21 cellular contexts compared by ENCODE assay signal in the genomic region with DNA sequence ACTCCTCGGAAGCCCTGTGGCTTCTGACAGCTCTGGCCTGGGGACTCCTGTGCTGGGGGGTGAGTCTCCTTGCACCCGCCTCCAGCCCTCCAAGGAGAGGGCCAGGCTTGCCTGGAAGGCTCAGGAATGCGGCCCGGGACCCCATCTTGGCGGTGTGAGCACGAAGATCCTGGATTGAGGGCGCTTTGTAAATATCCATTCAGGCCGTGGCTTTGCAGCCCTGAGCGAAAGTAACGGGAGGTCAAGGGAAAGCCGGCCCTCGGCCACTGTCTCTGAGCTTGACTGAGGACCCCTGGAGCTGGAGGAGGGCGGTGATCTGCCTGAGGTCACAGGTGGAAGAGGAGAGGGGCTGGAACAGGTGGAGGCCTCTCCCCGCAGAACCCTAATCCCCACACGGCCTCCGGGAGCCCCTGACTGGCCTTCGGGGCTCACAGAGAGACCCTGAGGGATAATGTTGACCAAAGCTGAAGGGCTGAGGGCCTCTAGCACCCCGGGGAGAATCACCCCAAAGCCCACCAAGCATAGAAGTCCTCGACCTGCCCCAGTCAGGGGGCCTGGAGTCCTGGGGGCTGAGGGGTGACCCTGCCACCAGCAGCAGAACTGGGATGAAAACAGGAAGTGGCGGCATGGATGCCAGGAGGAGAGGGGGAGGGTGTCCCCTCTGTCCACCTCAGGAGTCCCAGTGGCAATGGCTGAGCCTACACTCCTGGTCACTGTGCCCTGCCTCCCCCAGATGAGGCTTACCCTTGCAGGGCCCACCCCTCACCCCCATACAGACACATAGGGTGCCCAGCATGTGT. TPM values are rescaled to one million over a fixed set of nuclear protein-coding genes. Genes with fewer than 3 reads are reported as not detected.
A peak's percentile ranks its signal among the peaks of the same experiment; 100 is the strongest.
DNase-seq lines count a peak whose midpoint lies in the region; ATAC-seq, FAIRE-seq and TF ChIP-seq lines count a peak whose summit lies in the region.
"Had no signal": no experiment of that assay in that cellular context is flagged by ENCODE, and none has a peak within 500 bp of the region (broad histone marks: within the 10 kb centered on the region; RNA-seq: fewer than 3 reads in every experiment).

No MANE protein-coding gene starts in this region.

- H3K9me3 ChIP-seq in left ventricle myocardium inferior (replicated peaks), result no peaks in the 10 kb centered on the region
- H3K9me3 ChIP-seq in RWPE2 (ENCODE audit: severe bottlenecking), result no peaks in the 10 kb centered on the region
- H3K9me3 ChIP-seq in HepG2 (ENCODE audit: low read length), result no peaks in the 10 kb centered on the region
- H3K9me3 ChIP-seq: Caco-2, Peyer's patch had no signal

- H3K36me3 Mint-ChIP-seq in stimulated activated memory B cell treated with anti-CD40 and anti-IgM and Interleukin-4, amounts not matched to agents 10 μg/mL and 1 μg/mL and 100 μg/mL, for 72 hours, result no peaks in the 10 kb centered on the region

- no peak overlapping the region for H3K4me2 ChIP-seq in HepG2 (ENCODE audit: low read depth, low read length)

- TF ChIP-seq EP300 in HepG2 (IDR thresholded peaks at IDR 0.05; ENCODE audit: low read depth in 2 of 2, low read length in 2 of 2) (no peak), HepG2 (CRISPR knock-in tag; IDR thresholded peaks at IDR 0.05; ENCODE audit: borderline replicate concordance) (no peak)

- H3K27ac Mint-ChIP-seq in stimulated activated memory B cell treated with anti-CD40 and anti-IgM and Interleukin-4, amounts not matched to agents 10 μg/mL and 1 μg/mL and 100 μg/mL, for 72 hours, result no peak overlapping the region
- H3K27ac Mint-ChIP-seq: B cell; CD4-positive, alpha-beta T cell had no signal

- CTCF ChIA-PET in HepG2 (lab: Yijun Ruan, JAX; ENCODE audit: low intra/inter-chr PET ratio, low total read pairs), result no interaction called here

- 59% methylated on average over 9 of the region's 20 CpGs for WGBS in HepG2 (ENCODE audit: low lambda C conversion rate)

- no peak for FAIRE-seq in HepG2 (lab: Jason Lieb, UNC)

- POLR2A ChIA-PET in HepG2 (lab: Yijun Ruan, JAX), result no interaction called here

- in situ Hi-C loops in HepG2 (cut with HindIII; ENCODE audit: extremely low pct_ligation_motif_present, low pct_unique_long_range_greater_than_20kb), result loop anchor here (5.0 to 10.0 kb wide), 2 partner anchors 63 to 140 kb away; no protein-coding TSS in a partner anchor

- H3K79me2 ChIP-seq in HepG2 (ENCODE audit: insufficient read depth, low read length), result no peaks in the 10 kb centered on the region

- H3K4me1 ChIP-seq in left ventricle myocardium inferior (peaks cover 18% of the 10 kb centered on the region), RWPE2 (ENCODE audit: insufficient read depth, poor library complexity, severe bottlenecking) (no peaks in the 10 kb centered on the region), HepG2 (ENCODE audit: insufficient read depth, low read length) (peaks cover 3% of the 10 kb centered on the region)
- H3K4me1 ChIP-seq: Caco-2 had no signal

- H3K27me3 Mint-ChIP-seq in stimulated activated memory B cell treated with anti-CD40 and anti-IgM and Interleukin-4, amounts not matched to agents 10 μg/mL and 1 μg/mL and 100 μg/mL, for 72 hours, result peaks cover 27% of the 10 kb centered on the region

- no peak for TF ChIP-seq CTCF in left ventricle myocardium inferior (IDR thresholded peaks at IDR 0.05; ENCODE audit: borderline replicate concordance)
- no peak for TF ChIP-seq CTCF in RWPE2 (IDR thresholded peaks at IDR 0.05; ENCODE audit: poor library complexity, severe bottlenecking)
- TF ChIP-seq CTCF in HepG2 (CRISPR knock-in tag; IDR thresholded peaks at IDR 0.05), result no peak

- no peaks in the 10 kb centered on the region for H3K36me3 ChIP-seq in left ventricle myocardium inferior
- no peaks in the 10 kb centered on the region for H3K36me3 ChIP-seq in RWPE2 (ENCODE audit: low read depth)
- H3K36me3 ChIP-seq in HepG2 (replicated peaks in 1 of 2; ENCODE audit: control insufficient read depth in 1 of 2, insufficient read depth in 2 of 2, low read length in 2 of 2), result no peaks in the 10 kb centered on the region
- H3K36me3 ChIP-seq: Peyer's patch had no signal

- H3K4me3 ChIP-seq in left ventricle myocardium inferior (no peak overlapping the region), RWPE2 (ENCODE audit: severe bottlenecking) (no peak overlapping the region), HepG2 (replicated peaks in 1 of 3; ENCODE audit: insufficient read depth in 1 of 3, low read depth in 2 of 3, low read length in 3 of 3) (no peak overlapping the region; a peak in 1 of 6 replicates)
- H3K4me3 ChIP-seq: Peyer's patch, SK-N-MC had no signal

- no peak overlapping the region for H2AFZ ChIP-seq in HepG2 (ENCODE audit: low read length)

- DNase-seq in Right ventricle myocardium inferior (ENCODE audit: missing footprints), result peak; percentile 60
- DNase-seq in left ventricle myocardium inferior, result no peak
- DNase-seq in RWPE2 (ENCODE audit: low spot score), result peak; percentile 46
- no peak for DNase-seq in HepG2 (ENCODE audit: low spot score)
- no peak for DNase-seq in DMS 273 treated with DMSO at 0.1 percent for 48 hours (lab: John Stamatoyannopoulos, UW)
- DNase-seq in superior temporal gyrus (ENCODE audit: extremely low spot score), result no peak
- no peak for DNase-seq in globus pallidus (ENCODE audit: low spot score)
- DNase-seq: Caco-2; CD4-positive, alpha-beta T cell; DMS153; GDM1; HCEC 1CT; KG1; MV-4-11; NCI-H1694 treated with DMSO at 0.1 percent for 48 hours; Peyer's patch; SHP77 had no signal

- no peak for TF ChIP-seq RAD21 in HepG2 (CRISPR knock-in tag; IDR thresholded peaks at IDR 0.05)

- H3K27ac ChIP-seq in left ventricle myocardium inferior (replicated peaks) (no peak overlapping the region), RWPE2 (ENCODE audit: poor library complexity, severe bottlenecking) (no peak overlapping the region), HepG2 (ENCODE audit: extremely low read length, insufficient read depth, low read length) (no peak overlapping the region)
- H3K27ac ChIP-seq: 22Rv1, Peyer's patch, SK-N-MC had no signal

- no peak for ATAC-seq in Right ventricle myocardium inferior
- ATAC-seq in RWPE2 (ENCODE audit: low read depth), result no peak
- ATAC-seq in HepG2, result peak; percentile 14; the same call in 2 of the 3 replicates
- peak; percentile 2 for ATAC-seq in stimulated activated memory B cell treated with anti-CD40 and anti-IgM and Interleukin-4, amounts not matched to agents 10 μg/mL and 1 μg/mL and 100 μg/mL, for 72 hours

- H3K4me3 Mint-ChIP-seq in stimulated activated memory B cell treated with anti-CD40 and anti-IgM and Interleukin-4, amounts not matched to agents 10 μg/mL and 1 μg/mL and 100 μg/mL, for 72 hours, result no peak overlapping the region
- H3K4me3 Mint-ChIP-seq: B cell; CD4-positive, alpha-beta T cell had no signal

- no peaks in the 10 kb centered on the region for H3K27me3 ChIP-seq in left ventricle myocardium inferior (ENCODE audit: low read depth)
- no peaks in the 10 kb centered on the region for H3K27me3 ChIP-seq in RWPE2 (ENCODE audit: insufficient read depth, poor library complexity, severe bottlenecking)
- H3K27me3 ChIP-seq in HepG2 (ENCODE audit: control insufficient read depth in 1 of 2, insufficient read depth in 2 of 2, low read length in 2 of 2), result peaks cover 0 to 27% of the 10 kb centered on the region in 2 experiments; a peak in 3 of 5 replicates
- H3K27me3 ChIP-seq: Peyer's patch had no signal

- TF ChIP-seq POLR2A in HepG2 (IDR thresholded peaks at IDR 0.05; ENCODE audit: insufficient read depth in 1 of 2, low read depth in 2 of 2, low read length in 2 of 2), result no peak

- intact Hi-C loops in Right ventricle myocardium inferior (cut with DNase I) (no loop called here), left ventricle myocardium inferior (cut with micrococcal nuclease) (loop anchor here (10.0 kb wide), 1 partner anchor 60 kb away; no protein-coding TSS in a partner anchor), HepG2 (cut with micrococcal nuclease; ENCODE audit: unreplicated experiment) (no loop called here)

- no peaks in the 10 kb centered on the region for H4K20me1 ChIP-seq in HepG2 (ENCODE audit: insufficient read depth, low read length)

- H3K9me3 Mint-ChIP-seq in stimulated activated memory B cell treated with anti-CD40 and anti-IgM and Interleukin-4, amounts not matched to agents 10 μg/mL and 1 μg/mL and 100 μg/mL, for 72 hours, result no peaks in the 10 kb centered on the region
- H3K9me3 Mint-ChIP-seq: CD4-positive, alpha-beta T cell had no signal

- BruUV-seq in HepG2 (replicated peaks; lab: Mats Ljungman, UMichigan), result no TSS peak

- no peak overlapping the region for H3K9ac ChIP-seq in HepG2 (ENCODE audit: insufficient read depth, low read depth, low read length)

- H3K4me1 Mint-ChIP-seq in stimulated activated memory B cell treated with anti-CD40 and anti-IgM and Interleukin-4, amounts not matched to agents 10 μg/mL and 1 μg/mL and 100 μg/mL, for 72 hours, result no peaks in the 10 kb centered on the region
- H3K4me1 Mint-ChIP-seq: B cell had no signal

RNA-seq across cellular contexts. Expression of a gene that starts 8.3 kb away (rescaled TPM):
- total RNA-seq in Right ventricle myocardium inferior (45.3 TPM), left ventricle myocardium inferior (25.4 TPM), HepG2 (2016; rRNA removed; fragmentation: Illumina TruSeq; extraction: Trizol) (1.4 and 1.6 TPM in 2 replicates)
- 0.71 and 0.91 TPM in 2 replicates for total RNA-seq in HepG2 (2016; cell fraction: cytosol; rRNA removed; fragmentation: Illumina TruSeq; extraction: Trizol; ENCODE audit: low read depth)
- 1.4 and 1.9 TPM in 2 replicates for total RNA-seq in HepG2 (2016; cell fraction: insoluble cytoplasmic fraction; rRNA removed; fragmentation: Illumina TruSeq; extraction: Trizol)
- 1.5 and 1.7 TPM in 2 replicates for total RNA-seq in HepG2 (2016; cell fraction: membrane; rRNA removed; fragmentation: Illumina TruSeq; extraction: Trizol)
- total RNA-seq in HepG2 (2016; cell fraction: nucleus; rRNA removed; fragmentation: Illumina TruSeq; extraction: Trizol), result 0.99 and 1.1 TPM in 2 replicates
- 4.2 and 8.9 TPM in 2 replicates for polyA plus RNA-seq in HepG2 (2011; rRNA removed)
- 4.3 and 4.7 TPM in 2 replicates for polyA plus RNA-seq in HepG2 (2011; cell fraction: cytosol; rRNA removed)
- polyA plus RNA-seq in HepG2 (2011; cell fraction: nucleus; rRNA removed), result 6.6 and 7.6 TPM in 2 replicates
- polyA plus RNA-seq in HepG2 (2012), result 2.1 and 6.2 TPM in 2 replicates
- 0.32 and 0.38 TPM in 2 replicates for polyA plus RNA-seq in HepG2 (2016; cell fraction: cytosol; fragmentation: Illumina TruSeq; extraction: Trizol; ENCODE audit: low read depth)
- polyA plus RNA-seq in HepG2 (2016; cell fraction: insoluble cytoplasmic fraction; fragmentation: Illumina TruSeq; extraction: Trizol; ENCODE audit: low read depth), result 1.7 and 1.8 TPM in 2 replicates
- 0.63 and 0.72 TPM in 2 replicates for polyA plus RNA-seq in HepG2 (2016; cell fraction: membrane; fragmentation: Illumina TruSeq; extraction: Trizol; ENCODE audit: low read depth)
- polyA plus RNA-seq in HepG2 (2016; cell fraction: nucleus; fragmentation: Illumina TruSeq; extraction: Trizol; ENCODE audit: insufficient read depth, low read depth), result 2.7 and 3.4 TPM in 2 replicates
- 3.9 and 12.1 TPM in 2 replicates for polyA minus RNA-seq in HepG2 (2011; rRNA and poly(A)+ RNA removed; ENCODE audit: low replicate concordance)
- 6.2 and 6.6 TPM in 2 replicates for polyA minus RNA-seq in HepG2 (2011; cell fraction: cytosol; rRNA and poly(A)+ RNA removed)
- polyA minus RNA-seq in HepG2 (2011; cell fraction: nucleus; rRNA and poly(A)+ RNA removed), result 1.7 and 3.1 TPM in 2 replicates

RNA-seq across cellular contexts. Expression of a gene that starts 27.7 kb away (rescaled TPM):
- 40.4 TPM for total RNA-seq in Right ventricle myocardium inferior
- total RNA-seq in left ventricle myocardium inferior, result 34.1 TPM
- total RNA-seq in HepG2 (2016; rRNA removed; fragmentation: Illumina TruSeq; extraction: Trizol), result 11.7 and 15.1 TPM in 2 replicates
- 4.0 and 4.2 TPM in 2 replicates for total RNA-seq in HepG2 (2016; cell fraction: cytosol; rRNA removed; fragmentation: Illumina TruSeq; extraction: Trizol; ENCODE audit: low read depth)
- 11.7 and 14.4 TPM in 2 replicates for total RNA-seq in HepG2 (2016; cell fraction: insoluble cytoplasmic fraction; rRNA removed; fragmentation: Illumina TruSeq; extraction: Trizol)
- total RNA-seq in HepG2 (2016; cell fraction: membrane; rRNA removed; fragmentation: Illumina TruSeq; extraction: Trizol), result 9.8 and 10.7 TPM in 2 replicates
- 10.8 and 11.7 TPM in 2 replicates for total RNA-seq in HepG2 (2016; cell fraction: nucleus; rRNA removed; fragmentation: Illumina TruSeq; extraction: Trizol)
- 11.9 and 14.4 TPM in 2 replicates for polyA plus RNA-seq in HepG2 (2011; rRNA removed)
- 18.3 and 21.5 TPM in 2 replicates for polyA plus RNA-seq in HepG2 (2011; cell fraction: cytosol; rRNA removed)
- polyA plus RNA-seq in HepG2 (2011; cell fraction: nucleus; rRNA removed), result 15.4 and 17.5 TPM in 2 replicates
- polyA plus RNA-seq in HepG2 (2012), result 9.2 and 11.4 TPM in 2 replicates
- 3.0 and 3.1 TPM in 2 replicates for polyA plus RNA-seq in HepG2 (2016; cell fraction: cytosol; fragmentation: Illumina TruSeq; extraction: Trizol; ENCODE audit: low read depth)
- polyA plus RNA-seq in HepG2 (2016; cell fraction: insoluble cytoplasmic fraction; fragmentation: Illumina TruSeq; extraction: Trizol; ENCODE audit: low read depth), result 11.2 and 12.0 TPM in 2 replicates
- 6.4 and 7.0 TPM in 2 replicates for polyA plus RNA-seq in HepG2 (2016; cell fraction: membrane; fragmentation: Illumina TruSeq; extraction: Trizol; ENCODE audit: low read depth)
- 11.4 and 12.6 TPM in 2 replicates for polyA plus RNA-seq in HepG2 (2016; cell fraction: nucleus; fragmentation: Illumina TruSeq; extraction: Trizol; ENCODE audit: insufficient read depth, low read depth)
- polyA minus RNA-seq in HepG2 (2011; rRNA and poly(A)+ RNA removed; ENCODE audit: low replicate concordance), result 21.1 and 25.1 TPM in 2 replicates
- 9.8 and 9.9 TPM in 2 replicates for polyA minus RNA-seq in HepG2 (2011; cell fraction: cytosol; rRNA and poly(A)+ RNA removed)
- 24.2 and 25.4 TPM in 2 replicates for polyA minus RNA-seq in HepG2 (2011; cell fraction: nucleus; rRNA and poly(A)+ RNA removed)

Comparison
In these comparisons a context has a peak if more than half of its experiments do, and no peak if none do; other contexts are left out.
1. DNase-seq: peak in Right ventricle myocardium inferior (single experiment) and RWPE2 (single experiment); none in left ventricle myocardium inferior (single experiment), HepG2 (single experiment), DMS 273 treated with DMSO at 0.1 percent for 48 hours (single experiment), superior temporal gyrus (single experiment) and globus pallidus (single experiment).
2. ATAC-seq: peak in HepG2 (single experiment) and stimulated activated memory B cell treated with anti-CD40 and anti-IgM and Interleukin-4, amounts not matched to agents 10 μg/mL and 1 μg/mL and 100 μg/mL, for 72 hours (single experiment); none in Right ventricle myocardium inferior (single experiment) and RWPE2 (single experiment).